22 cellular contexts compared by ENCODE assay signal in genomic region chr16:88656291-88656980, GRCh38. TPM values are rescaled to one million over a fixed set of nuclear protein-coding genes. Genes with fewer than 3 reads are reported as not detected.
DNase-seq lines count a peak whose midpoint lies in the region; ATAC-seq and FAIRE-seq lines count a peak whose summit lies in the region.
"Had no signal": no experiment of that assay in that cellular context is flagged by ENCODE, and none has a peak within 500 bp of the region (broad histone marks: within the 10 kb centered on the region; RNA-seq: fewer than 3 reads in every experiment).

No MANE protein-coding gene starts in this region.

- no peak overlapping the region for H2AFZ ChIP-seq in neuronal stem cell (ENCODE audit: low read length)
- H2AFZ ChIP-seq: GM23248, PC-9 had no signal

- no peak overlapping the region for H4K91ac ChIP-seq in neuronal stem cell (ENCODE audit: low read depth, low read length, poor library complexity)

- no peak overlapping the region for H4K8ac ChIP-seq in neuronal stem cell (ENCODE audit: low read depth, low read length)

- no CpG with 5 or more reads among the region's 25 CpGs for WGBS in neuronal stem cell (ENCODE audit: extremely low coverage in 2 of 2, insufficient read length in 2 of 2, insufficient replicate concordance in 1 of 2), 2 donors

- H3K14ac ChIP-seq in neuronal stem cell (ENCODE audit: low read length) = no peak overlapping the region

- H3K9me3 ChIP-seq in BLaER1 treated with 17β-estradiol and CSF1 and Interleukin-3, amounts not matched to agents 10 nM and 100 nM (replicated peaks in 1 of 11) = no peaks in the 10 kb centered on the region
- H3K9me3 ChIP-seq in neuronal stem cell (replicated peaks in 1 of 2; ENCODE audit: control insufficient read depth in 2 of 2, insufficient read depth in 1 of 2, low read depth in 1 of 2, low read length in 2 of 2) = no peaks in the 10 kb centered on the region
- H3K9me3 ChIP-seq: HAP-1, SK-N-SH had no signal

- H3K4me2 ChIP-seq in BLaER1 treated with 17β-estradiol and CSF1 and Interleukin-3, amounts not matched to agents 10 nM and 100 nM = peak overlapping the region; percentile 80 to 100 (median 85)
- H3K4me2 ChIP-seq in neuronal stem cell (ENCODE audit: insufficient read depth, low read length, poor library complexity, severe bottlenecking) = no peak overlapping the region
- H3K4me2 ChIP-seq: PC-9, SK-N-SH had no signal

- H3K4me1 ChIP-seq in BLaER1 treated with 17β-estradiol and CSF1 and Interleukin-3, amounts not matched to agents 10 nM and 100 nM = peaks cover 62 to 98% (median 88%) of the 10 kb centered on the region in 10 experiments
- peaks cover 6 to 13% of the 10 kb centered on the region in 2 donors for H3K4me1 ChIP-seq in neuronal stem cell (ENCODE audit: control insufficient read depth in 2 of 2, insufficient read depth in 1 of 2, low read depth in 1 of 2, low read length in 2 of 2)

- H2BK15ac ChIP-seq in neuronal stem cell (ENCODE audit: low read length) = no peak overlapping the region

- H2BK120ac ChIP-seq in neuronal stem cell (ENCODE audit: low read depth, low read length) = no peak overlapping the region

- H3K4ac ChIP-seq in neuronal stem cell (ENCODE audit: low read length) = no peak overlapping the region

- H3K79me1 ChIP-seq in neuronal stem cell (ENCODE audit: low read depth, low read length) = peaks cover 22% of the 10 kb centered on the region

- H3K4me3 ChIP-seq in BLaER1 treated with 17β-estradiol and CSF1 and Interleukin-3, amounts not matched to agents 10 nM and 100 nM = no peak overlapping the region
- H3K4me3 ChIP-seq in neuronal stem cell (ENCODE audit: low read length in 2 of 2) = no peak overlapping the region
- H3K4me3 ChIP-seq: GM23248, HAP-1, PC-9 had no signal

- H2BK5ac ChIP-seq in neuronal stem cell (ENCODE audit: low read length) = no peak overlapping the region

- peaks cover 11 to 52% (median 18%) of the 10 kb centered on the region in 11 experiments; a peak in 19 of 22 replicates for H3K36me3 ChIP-seq in BLaER1 treated with 17β-estradiol and CSF1 and Interleukin-3, amounts not matched to agents 10 nM and 100 nM
- peaks cover 48 to 93% of the 10 kb centered on the region in 2 donors for H3K36me3 ChIP-seq in neuronal stem cell (replicated peaks in 1 of 2; ENCODE audit: control insufficient read depth in 2 of 2, insufficient read depth in 2 of 2, low read length in 2 of 2)

- no peak for ATAC-seq in GM19397 (IDR thresholded peaks at IDR 0.05; ENCODE audit: unreplicated experiment)
- no peak for ATAC-seq in GM18502 (IDR thresholded peaks at IDR 0.05; ENCODE audit: poor library complexity, unreplicated experiment)

- no peaks in the 10 kb centered on the region for H3K27me3 ChIP-seq in BLaER1 treated with 17β-estradiol and CSF1 and Interleukin-3, amounts not matched to agents 10 nM and 100 nM
- H3K27me3 ChIP-seq in neuronal stem cell (ENCODE audit: control insufficient read depth in 3 of 3, insufficient read depth in 3 of 3, low read depth in 1 of 3, low read length in 3 of 3) = no peaks in the 10 kb centered on the region

- no peak for FAIRE-seq in RCC 7860 (lab: Jason Lieb, UNC)
- FAIRE-seq: GM12891 had no signal

- H3K23ac ChIP-seq in neuronal stem cell (ENCODE audit: low read depth, low read length, poor library complexity) = no peak overlapping the region

- H2AK5ac ChIP-seq in neuronal stem cell (ENCODE audit: low read depth, low read length) = no peak overlapping the region

- H3K18ac ChIP-seq in neuronal stem cell (ENCODE audit: low read length) = no peak overlapping the region

- peaks cover 0 to 58% (median 6%) of the 10 kb centered on the region in 11 experiments; a peak in 12 of 22 replicates for H4K20me1 ChIP-seq in BLaER1 treated with 17β-estradiol and CSF1 and Interleukin-3, amounts not matched to agents 10 nM and 100 nM

- peak; percentile 48 for DNase-seq in RCC 7860 (ENCODE audit: low spot score)
- DNase-seq in neuronal stem cell (ENCODE audit: low spot score) = no peak
- DNase-seq: ACHN; Calu3; CD8-positive, alpha-beta memory T cell; DMS153; GM23248; NCI-H1105; NCI-H2029 treated with DMSO at 0.1 percent for 48 hours; NCI-H226; NCI-H510A treated with DMSO at 0.1 percent for 48 hours; NCI-H748 treated with DMSO at 0.1 percent for 48 hours; PC-9; SIG-M5; SK-N-SH had no signal

- H3K9ac ChIP-seq in BLaER1 treated with 17β-estradiol and CSF1 and Interleukin-3, amounts not matched to agents 10 nM and 100 nM = peak overlapping the region in 8 of 11 experiments; percentile 18 to 71 (median 46); a peak in 15 of 22 replicates
- H3K9ac ChIP-seq in neuronal stem cell (ENCODE audit: low read depth, low read length, poor library complexity) = peak overlapping the region; percentile 78
- H3K9ac ChIP-seq: GM23248, SK-N-SH had no signal

- peak overlapping the region in 8 of 11 experiments; percentile 7 to 73 (median 52); a peak in 10 of 22 replicates for H3K27ac ChIP-seq in BLaER1 treated with 17β-estradiol and CSF1 and Interleukin-3, amounts not matched to agents 10 nM and 100 nM
- no peak overlapping the region for H3K27ac ChIP-seq in neuronal stem cell (replicated peaks; ENCODE audit: low read length)
- H3K27ac ChIP-seq: C4-2B, GM23248, HL-60, PC-9 had no signal

- peak overlapping the region; percentile 22 for H2BK12ac ChIP-seq in neuronal stem cell (ENCODE audit: low read length)

RNA-seq across cellular contexts. Expression of gene CYBA, which starts 5.6 kb away (rescaled TPM):
- 74.4 TPM for polyA plus RNA-seq in neuronal stem cell (2013, experiment 1 of 2)
- 71.9 TPM for polyA plus RNA-seq in neuronal stem cell (2013, experiment 2 of 2)

RNA-seq across cellular contexts. Expression of gene MVD, which starts 6.5 kb away (rescaled TPM):
- 50.0 TPM for polyA plus RNA-seq in neuronal stem cell (2013, experiment 1 of 2)
- 51.3 TPM for polyA plus RNA-seq in neuronal stem cell (2013, experiment 2 of 2)

RNA-seq across cellular contexts. Expression of gene IL17C, which starts 18.1 kb away (rescaled TPM):
- polyA plus RNA-seq in neuronal stem cell (2013, experiment 1 of 2) = 0.06 TPM
- 0.08 TPM for polyA plus RNA-seq in neuronal stem cell (2013, experiment 2 of 2)
- polyA plus RNA-seq: CD8-positive, alpha-beta memory T cell; GM23248 had no signal

RNA-seq across cellular contexts. Expression of gene SNAI3, which starts 29.9 kb away (rescaled TPM):
- 0.50 TPM for polyA plus RNA-seq in neuronal stem cell (2013, experiment 1 of 2)
- polyA plus RNA-seq in neuronal stem cell (2013, experiment 2 of 2) = 0.32 TPM

RNA-seq across cellular contexts. Expression of gene RNF166, which starts 49.8 kb away (rescaled TPM):
- 20.4 TPM for polyA plus RNA-seq in neuronal stem cell (2013, experiment 1 of 2)
- 19.1 TPM for polyA plus RNA-seq in neuronal stem cell (2013, experiment 2 of 2)
